10 cellular contexts compared by ENCODE assay signal in the genomic region with DNA sequence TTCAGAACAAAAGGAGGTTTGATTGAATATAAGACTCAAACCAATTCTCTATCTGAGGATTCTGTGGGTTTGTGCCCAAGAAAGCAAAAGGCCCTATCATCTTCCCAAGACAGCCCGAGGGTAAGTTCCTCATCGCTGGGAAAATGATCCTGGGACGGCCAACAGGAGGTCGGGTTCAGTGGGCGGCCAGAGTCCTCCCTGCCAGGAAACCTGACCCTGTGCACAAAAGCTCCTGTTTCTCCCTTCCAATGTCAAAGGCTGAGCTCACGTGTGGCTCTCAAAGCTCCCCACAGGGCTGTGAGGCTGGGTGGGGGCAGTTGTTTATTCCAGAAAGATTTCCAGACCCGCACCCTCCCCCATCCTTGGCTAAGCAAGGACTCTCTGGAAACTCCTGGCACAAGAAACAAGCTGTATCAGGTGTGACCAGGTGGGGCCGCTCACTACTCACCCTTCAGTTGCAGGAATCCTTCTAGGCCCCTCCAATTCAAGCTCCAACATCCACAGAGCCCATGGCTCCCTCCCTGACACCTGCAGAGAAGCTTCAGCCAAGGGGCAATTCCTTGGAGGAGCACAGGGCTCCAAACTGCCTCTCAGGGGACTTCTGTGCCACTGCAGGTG.
DNase-seq lines count a peak whose midpoint lies in the region; ATAC-seq, FAIRE-seq and TF ChIP-seq lines count a peak whose summit lies in the region.
"Had no signal": no experiment of that assay in that cellular context is flagged by ENCODE, and none has a peak within 500 bp of the region (broad histone marks: within the 10 kb centered on the region; RNA-seq: fewer than 3 reads in every experiment).

No MANE protein-coding gene starts in this region.

- H3K27me3 Mint-ChIP-seq in CD4-positive, alpha-beta T cell: peaks cover 17% of the 10 kb centered on the region
- peaks cover 4% of the 10 kb centered on the region for H3K27me3 Mint-ChIP-seq in activated CD8-positive, alpha-beta memory T cell treated with anti-CD3 and anti-CD28 coated beads, Interleukin-2, amount 10 ng/mL, durations not matched to agents 7 days and 5 days

- H3K4me3 ChIP-seq in GM12865 (ENCODE audit: low read depth, low read length) (no peak overlapping the region), mammary epithelial cell (replicated peaks in 1 of 3; ENCODE audit: insufficient read depth in 1 of 3, low read depth in 2 of 3, low read length in 3 of 3) (no peak overlapping the region), pancreas (no peak overlapping the region)

- dilution Hi-C loops in mammary epithelial cell (cut with HindIII; ENCODE audit: low sequenced_read_pairs): no loop called here

- H3K9ac ChIP-seq in mammary epithelial cell (ENCODE audit: insufficient read depth, low read length): no peak overlapping the region

- no peak for FAIRE-seq in pancreas (lab: Jason Lieb, UNC)

- H3K79me2 ChIP-seq in mammary epithelial cell (ENCODE audit: insufficient read depth, low read length): no peaks in the 10 kb centered on the region

- DNase-seq in GM12865 (ENCODE audit: low read depth): no peak
- peak; percentile 10 for DNase-seq in NCI-H146 (lab: John Stamatoyannopoulos, UW)
- DNase-seq in mammary epithelial cell: peak; percentile 48
- peak in 5 of 6 donors; percentile 53 to 69 (median 61) for DNase-seq in pancreas
- no peak for DNase-seq in mucosa of gallbladder (ENCODE audit: low spot score)
- DNase-seq in CD4-positive, alpha-beta T cell: no peak
- DNase-seq in GOT3 (lab: John Stamatoyannopoulos, UW): no peak
- DNase-seq in activated CD8-positive, alpha-beta memory T cell treated with anti-CD3 and anti-CD28 coated beads, Interleukin-2, amount 10 ng/mL, durations not matched to agents 7 days and 5 days: no peak
- DNase-seq: hippocampal formation had no signal

- no peaks in the 10 kb centered on the region for H3K27me3 ChIP-seq in mammary epithelial cell (ENCODE audit: insufficient read depth, low read length)
- H3K27me3 ChIP-seq in pancreas: no peaks in the 10 kb centered on the region
- H3K27me3 ChIP-seq in CD4-positive, alpha-beta T cell (ENCODE audit: control insufficient read depth, insufficient read depth, low read length): peaks cover 3% of the 10 kb centered on the region

- in situ Hi-C loops in mammary epithelial cell (cut with MboI; ENCODE audit: low sequenced_read_pairs in 2 of 2): no loop called here

- TF ChIP-seq CTCF in GM12865 (IDR thresholded peaks at IDR 0.05; ENCODE audit: insufficient read depth, low read depth, low read length, missing control alignments): peak; percentile 4
- peak; percentile 46 to 63 for TF ChIP-seq CTCF in mammary epithelial cell (conservative IDR thresholded peaks at IDR 0.05 in 1 of 2, IDR thresholded peaks at IDR 0.05 in 1 of 2; ENCODE audit: extremely low read depth in 1 of 2, insufficient read depth in 1 of 2, low read depth in 1 of 2, low read length in 2 of 2)
- peak in 3 of 4 donors; percentile 20 to 44 (median 41) for TF ChIP-seq CTCF in pancreas (IDR thresholded peaks at IDR 0.05)
- TF ChIP-seq CTCF in CD4-positive, alpha-beta T cell (IDR thresholded peaks at IDR 0.05): no peak

- no peaks in the 10 kb centered on the region for H3K4me1 ChIP-seq in mammary epithelial cell (ENCODE audit: insufficient read depth, low read length)
- no peaks in the 10 kb centered on the region for H3K4me1 ChIP-seq in pancreas

- H4K20me1 ChIP-seq in mammary epithelial cell (ENCODE audit: insufficient read depth, low read length): no peaks in the 10 kb centered on the region

- POLR2A ChIA-PET in CD4-positive, alpha-beta T cell (lab: Charles Lee): no interaction called here

- H3K27ac ChIP-seq in mammary epithelial cell (ENCODE audit: insufficient read depth, low read depth, low read length) (no peak overlapping the region), pancreas (peak overlapping the region in 2 of 4 donors; percentile 57 to 62)
- H3K27ac ChIP-seq in CD4-positive, alpha-beta T cell (ENCODE audit: low read depth, low read length): no peak overlapping the region

- peak; percentile 90 to 99 (median 94) for ATAC-seq in pancreas
- no peak for ATAC-seq in CD4-positive, alpha-beta T cell (ENCODE audit: poor library complexity)
- ATAC-seq in activated CD8-positive, alpha-beta memory T cell treated with anti-CD3 and anti-CD28 coated beads, Interleukin-2, amount 10 ng/mL, durations not matched to agents 7 days and 5 days: no peak

- intact Hi-C loops in mammary epithelial cell (cut with micrococcal nuclease) (loop anchor here (1.0 to 2.0 kb wide), 6 partner anchors 132 to 334 kb away; a partner anchor contains a TSS), pancreas (cut with DNase I) (no loop called here)
- intact Hi-C loops in CD4-positive, alpha-beta T cell (cut with DNase I, micrococcal nuclease): no loop called here

- H3K36me3 ChIP-seq in mammary epithelial cell (ENCODE audit: insufficient read depth, low read length) (no peaks in the 10 kb centered on the region), pancreas (peaks cover 0 to 7% (median 0%) of the 10 kb centered on the region in 3 donors)

- no peak overlapping the region for H3K4me3 Mint-ChIP-seq in CD4-positive, alpha-beta T cell
- H3K4me3 Mint-ChIP-seq in activated CD8-positive, alpha-beta memory T cell treated with anti-CD3 and anti-CD28 coated beads, Interleukin-2, amount 10 ng/mL, durations not matched to agents 7 days and 5 days: no peak overlapping the region
- H3K4me3 Mint-ChIP-seq: activated naive CD8-positive, alpha-beta T cell had no signal

- peaks cover 5% of the 10 kb centered on the region for H3K9me3 Mint-ChIP-seq in CD4-positive, alpha-beta T cell
- peaks cover 5% of the 10 kb centered on the region for H3K9me3 Mint-ChIP-seq in activated CD8-positive, alpha-beta memory T cell treated with anti-CD3 and anti-CD28 coated beads, Interleukin-2, amount 10 ng/mL, durations not matched to agents 7 days and 5 days (ENCODE audit: low read depth)

- H3K27ac Mint-ChIP-seq in CD4-positive, alpha-beta T cell: no peak overlapping the region
- H3K27ac Mint-ChIP-seq in activated CD8-positive, alpha-beta memory T cell treated with anti-CD3 and anti-CD28 coated beads, Interleukin-2, amount 10 ng/mL, durations not matched to agents 7 days and 5 days: no peak overlapping the region
- H3K27ac Mint-ChIP-seq: activated naive CD8-positive, alpha-beta T cell had no signal

- 13% methylated on average over 7 of the region's 8 CpGs for WGBS in mammary epithelial cell (ENCODE audit: low coverage, missing lambda C conversion rate)
- WGBS in pancreas, 2 donors: 17% methylated on average over 8 of the region's 8 CpGs

- H2AFZ ChIP-seq in mammary epithelial cell (ENCODE audit: low read depth, low read length): no peak overlapping the region

- no peaks in the 10 kb centered on the region for H3K36me3 Mint-ChIP-seq in CD4-positive, alpha-beta T cell (ENCODE audit: low read depth)
- H3K36me3 Mint-ChIP-seq in activated CD8-positive, alpha-beta memory T cell treated with anti-CD3 and anti-CD28 coated beads, Interleukin-2, amount 10 ng/mL, durations not matched to agents 7 days and 5 days: no peaks in the 10 kb centered on the region
- H3K36me3 Mint-ChIP-seq: activated naive CD8-positive, alpha-beta T cell had no signal

- H3K4me1 Mint-ChIP-seq in CD4-positive, alpha-beta T cell (ENCODE audit: low read depth): no peaks in the 10 kb centered on the region
- H3K4me1 Mint-ChIP-seq in activated CD8-positive, alpha-beta memory T cell treated with anti-CD3 and anti-CD28 coated beads, Interleukin-2, amount 10 ng/mL, durations not matched to agents 7 days and 5 days: no peaks in the 10 kb centered on the region

- no peak overlapping the region for H3K4me2 ChIP-seq in mammary epithelial cell (ENCODE audit: insufficient read depth, low read depth, low read length)

- H3K9me3 ChIP-seq in mammary epithelial cell (replicated peaks; ENCODE audit: insufficient read depth, low read length): no peaks in the 10 kb centered on the region
- H3K9me3 ChIP-seq in pancreas: no peaks in the 10 kb centered on the region
- no peaks in the 10 kb centered on the region for H3K9me3 ChIP-seq in CD4-positive, alpha-beta T cell (ENCODE audit: control insufficient read depth, low read length)

- no TSS peak for BruUV-seq in mammary epithelial cell (replicated peaks; lab: Mats Ljungman, UMichigan)

- CTCF ChIA-PET in mammary epithelial cell (lab: Charles Lee; ENCODE audit: low non-redundant PET): interaction anchor here (1.0 kb wide), 1 partner anchor 208 kb away, joined by 4 read pairs; no protein-coding TSS in a partner anchor
- CTCF ChIA-PET in CD4-positive, alpha-beta T cell (lab: Charles Lee): no interaction called here
- CTCF ChIA-PET in activated CD8-positive, alpha-beta memory T cell treated with anti-CD3 and anti-CD28 coated beads, Interleukin-2, amount 10 ng/mL, durations not matched to agents 7 days and 5 days (lab: Charles Lee): no interaction called here

Comparison
In these comparisons a context has a peak if more than half of its experiments do, and no peak if none do; other contexts are left out.
1. DNase-seq: peak in NCI-H146 (single experiment), mammary epithelial cell (single experiment) and pancreas (5 of 6); none in GM12865 (single experiment), mucosa of gallbladder (single experiment), CD4-positive, alpha-beta T cell (0 of 10), GOT3 (single experiment) and activated CD8-positive, alpha-beta memory T cell treated with anti-CD3 and anti-CD28 coated beads, Interleukin-2, amount 10 ng/mL, durations not matched to agents 7 days and 5 days (single experiment).
2. ATAC-seq: peak in pancreas (4 of 4); none in CD4-positive, alpha-beta T cell (single experiment) and activated CD8-positive, alpha-beta memory T cell treated with anti-CD3 and anti-CD28 coated beads, Interleukin-2, amount 10 ng/mL, durations not matched to agents 7 days and 5 days (single experiment).